16 cellular contexts compared by ENCODE assay signal in the genomic region with DNA sequence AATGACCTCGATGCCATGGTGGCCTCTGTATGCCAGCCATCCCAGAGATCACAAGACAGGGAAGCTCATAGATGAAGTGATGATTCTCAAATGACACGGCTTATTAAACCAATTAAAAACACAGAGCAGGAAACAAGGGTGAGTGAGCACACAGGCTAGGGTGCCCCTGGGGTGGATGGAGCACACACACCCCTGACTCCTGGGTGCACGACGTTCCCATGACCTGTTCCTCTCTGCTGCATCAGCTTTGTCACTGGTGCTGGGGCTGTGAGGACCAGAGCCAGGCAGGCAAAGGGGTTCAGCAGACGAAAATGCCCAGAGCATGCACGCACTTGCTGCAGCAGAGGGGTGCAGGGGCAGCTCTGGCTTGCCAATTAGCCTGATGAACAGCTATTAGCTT.
"Had no signal": no experiment of that assay in that cellular context is flagged by ENCODE, and none has a peak within 500 bp of the region (broad histone marks: within the 10 kb centered on the region; RNA-seq: fewer than 3 reads in every experiment).

No MANE protein-coding gene starts in this region.

- H3K4me3 ChIP-seq: body of pancreas, hepatocyte, lung, neural progenitor cell, ovary, psoas muscle, right lobe of liver, smooth muscle cell had no signal

- H3K36me3 Mint-ChIP-seq: neural progenitor cell had no signal

- H3K36me3 ChIP-seq: neural progenitor cell, ovary, right lobe of liver had no signal

- H3K27ac Mint-ChIP-seq: activated CD4-positive, alpha-beta T cell treated with anti-CD3 and anti-CD28 coated beads for 36 hours; activated naive CD4-positive, alpha-beta T cell treated with anti-CD3 and anti-CD28 coated beads for 36 hours had no signal

- H3K4me3 Mint-ChIP-seq: activated CD4-positive, alpha-beta T cell treated with anti-CD3 and anti-CD28 coated beads for 36 hours; activated naive CD4-positive, alpha-beta T cell treated with anti-CD3 and anti-CD28 coated beads for 36 hours; neural progenitor cell had no signal

- H3K4me2 ChIP-seq: hepatocyte, neural progenitor cell, smooth muscle cell had no signal

- H3K27ac ChIP-seq: body of pancreas, hepatocyte, neural progenitor cell, ovary, psoas muscle, right lobe of liver had no signal

- H2AFZ ChIP-seq: hepatocyte, neural progenitor cell had no signal

- ATAC-seq: activated CD4-positive, alpha-beta T cell treated with anti-CD3 and anti-CD28 coated beads for 36 hours; body of pancreas; psoas muscle; right lobe of liver had no signal

- H3K9me3 ChIP-seq: body of pancreas, ovary, psoas muscle, right lobe of liver had no signal

- H3K27me3 Mint-ChIP-seq: activated CD4-positive, alpha-beta T cell treated with anti-CD3 and anti-CD28 coated beads for 36 hours had no signal

- H3K79me2 ChIP-seq: hepatocyte had no signal

- FAIRE-seq: keratinocyte had no signal

- H3K4me1 ChIP-seq: body of pancreas, psoas muscle, right lobe of liver had no signal

- DNase-seq: activated CD4-positive, alpha-beta T cell treated with anti-CD3 and anti-CD28 coated beads for 36 hours; activated CD4-positive, alpha-beta T cell treated with anti-CD3 and anti-CD28 coated beads, Interleukin-2, amount 50 U/mL, for 48 hours; activated naive CD4-positive, alpha-beta T cell treated with anti-CD3 and anti-CD28 coated beads for 36 hours; body of pancreas; midbrain; ovary; psoas muscle; right lobe of liver; stimulated activated CD4-positive, alpha-beta T cell treated with anti-CD3 and anti-CD28 coated beads, Interleukin-4, amount 100 ng/mL, for 4 hours; stimulated activated naive CD4-positive, alpha-beta T cell; T-helper 2 cell had no signal

- H3K27me3 ChIP-seq: body of pancreas, hepatocyte, neural progenitor cell, ovary, right lobe of liver had no signal

- H3K9ac ChIP-seq: neural progenitor cell had no signal
